ENCODE assay signal across 8 cellular contexts in the genomic region with DNA sequence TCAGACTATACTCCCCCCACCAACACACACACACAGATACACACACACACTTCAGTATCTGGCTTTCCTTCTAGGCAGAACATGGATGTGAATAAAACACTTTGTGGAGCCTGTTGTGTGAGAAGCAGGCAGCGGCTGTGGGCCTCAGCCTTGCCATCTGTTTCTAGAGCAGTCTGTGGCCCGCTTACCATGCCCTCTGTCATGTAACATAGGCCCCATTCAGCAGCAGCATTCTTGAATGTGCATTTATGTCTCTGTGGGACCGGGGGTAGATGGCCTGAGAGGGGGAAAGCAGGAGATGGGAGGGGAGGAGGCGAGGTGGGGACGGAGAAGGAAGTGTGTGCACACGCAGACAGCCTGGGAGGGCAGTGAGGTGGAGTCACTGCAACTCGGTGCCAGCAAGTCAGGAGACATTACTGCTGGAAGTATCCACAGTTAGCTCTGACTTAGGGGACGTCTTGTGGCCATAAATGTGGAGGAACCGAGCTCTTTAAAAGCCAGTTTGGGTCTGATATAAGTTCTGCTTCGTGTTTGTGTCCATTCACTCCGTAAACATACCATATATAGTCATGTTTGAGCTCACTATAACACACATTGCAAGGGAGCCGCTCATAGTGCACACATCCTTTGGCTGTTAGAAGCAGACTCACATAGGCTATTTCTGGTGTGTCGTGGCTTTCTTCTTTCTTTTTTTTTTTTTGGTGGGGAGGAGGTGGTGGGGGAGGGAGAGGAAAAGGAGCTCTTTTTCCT. TPM values are rescaled to one million over a fixed set of nuclear protein-coding genes. Genes with fewer than 3 reads are reported as not detected.
DNase-seq lines count a peak whose midpoint lies in the region; ATAC-seq, FAIRE-seq and TF ChIP-seq lines count a peak whose summit lies in the region.

No MANE protein-coding gene starts in this region.

- H3K27ac ChIP-seq in HUES48 (ENCODE audit: low read depth, low read length): peak overlapping the region; percentile 70
- H3K27ac ChIP-seq in WERI-Rb-1: peak overlapping the region; percentile 91
- peak overlapping the region; percentile 84 for H3K27ac ChIP-seq in osteoblast (ENCODE audit: low read depth, low read length)

- H3K4me1 ChIP-seq in HUES48 (ENCODE audit: control insufficient read depth, insufficient read depth, low read length) (peaks cover 75% of the 10 kb centered on the region), osteoblast (ENCODE audit: insufficient read depth, low read length) (peaks cover 54% of the 10 kb centered on the region)

- H3K4me2 ChIP-seq in osteoblast (ENCODE audit: insufficient read depth, low read length): peak overlapping the region; percentile 67

- H3K27me3 ChIP-seq in HUES48 (ENCODE audit: control insufficient read depth, insufficient read depth, low read length) (no peaks in the 10 kb centered on the region), WERI-Rb-1 (ENCODE audit: insufficient read depth, low read depth, severe bottlenecking) (no peaks in the 10 kb centered on the region), osteoblast (ENCODE audit: insufficient read depth, low read length) (no peaks in the 10 kb centered on the region)

- DNase-seq in Ammon's horn (ENCODE audit: low spot score) (peak; percentile 68), WERI-Rb-1 (peak; percentile 39), fibroblast of villous mesenchyme (ENCODE audit: low read depth) (peak; percentile 55), osteoblast (ENCODE audit: insufficient read length, low spot score, missing footprints) (peak; percentile 86), frontal cortex (ENCODE audit: low spot score in 2 of 2) (no peak), NCI-H2227 (lab: John Stamatoyannopoulos, UW; ENCODE audit: unreplicated experiment) (no peak)

- H3K9me3 ChIP-seq in HUES48 (ENCODE audit: control insufficient read depth, insufficient read depth, low read length): no peaks in the 10 kb centered on the region
- H3K9me3 ChIP-seq in WERI-Rb-1 (ENCODE audit: severe bottlenecking): no peaks in the 10 kb centered on the region
- no peaks in the 10 kb centered on the region for H3K9me3 ChIP-seq in osteoblast (ENCODE audit: low read depth, low read length)

- H4K20me1 ChIP-seq in osteoblast (ENCODE audit: insufficient read depth, low read length): peaks cover 6% of the 10 kb centered on the region

- no peaks in the 10 kb centered on the region for H3K36me3 ChIP-seq in HUES48 (ENCODE audit: control insufficient read depth, insufficient read depth, low read length)
- no peaks in the 10 kb centered on the region for H3K36me3 ChIP-seq in WERI-Rb-1
- H3K36me3 ChIP-seq in osteoblast (ENCODE audit: insufficient read depth, low read length): no peaks in the 10 kb centered on the region

- peak overlapping the region; percentile 36 for H3K4me3 ChIP-seq in HUES48 (ENCODE audit: low read depth, low read length)
- no peak overlapping the region for H3K4me3 ChIP-seq in WERI-Rb-1 (ENCODE audit: low read depth, low read length)
- H3K4me3 ChIP-seq in fibroblast of villous mesenchyme (ENCODE audit: low read depth, low read length): no peak overlapping the region
- peak overlapping the region; percentile 29 for H3K4me3 ChIP-seq in osteoblast (ENCODE audit: insufficient read depth, low read length)

- ATAC-seq in GM19351 (IDR thresholded peaks at IDR 0.05; ENCODE audit: unreplicated experiment): peak; percentile 77

- FAIRE-seq in frontal cortex (lab: Jason Lieb, UNC): no peak

- no peak for TF ChIP-seq CTCF in WERI-Rb-1 (IDR thresholded peaks at IDR 0.05; ENCODE audit: low read depth, low read length)
- TF ChIP-seq CTCF in fibroblast of villous mesenchyme (IDR thresholded peaks at IDR 0.05; ENCODE audit: insufficient read depth, low read depth, low read length): no peak
- no peak for TF ChIP-seq CTCF in osteoblast (IDR thresholded peaks at IDR 0.05; ENCODE audit: extremely low read depth, low read depth, low read length)

- H2AFZ ChIP-seq in osteoblast (ENCODE audit: low read length): peak overlapping the region; percentile 87

- peaks cover 91% of the 10 kb centered on the region for H3K79me2 ChIP-seq in osteoblast (ENCODE audit: insufficient read depth, low read length)

- peak overlapping the region; percentile 49 for H3K9ac ChIP-seq in HUES48 (ENCODE audit: low read depth, low read length)

RNA-seq across cellular contexts. Expression of a gene that starts 38.5 kb away (rescaled TPM):
- 24.5 and 26.3 TPM in 2 replicates for total RNA-seq in fibroblast of villous mesenchyme
- 25.9 and 29.3 TPM in 2 replicates for total RNA-seq in osteoblast
- 1.6 TPM for total RNA-seq in frontal cortex

Comparison
In these comparisons a context has a peak if more than half of its experiments do, and no peak if none do; other contexts are left out.
1. DNase-seq: peak in Ammon's horn (single experiment), WERI-Rb-1 (single experiment), fibroblast of villous mesenchyme (single experiment) and osteoblast (single experiment); none in frontal cortex (0 of 2) and NCI-H2227 (single experiment).
2. H3K4me3 ChIP-seq: peak in HUES48 (single experiment) and osteoblast (single experiment); none in WERI-Rb-1 (single experiment) and fibroblast of villous mesenchyme (single experiment).
3. Peak in every context shown above with its lines, with median percentiles within 50 percentile points of each other: H3K27ac ChIP-seq.